In genomic region chr19:50003810-50004419, GRCh38 we compare ENCODE assay signal across 1 cellular context.
TF ChIP-seq lines count a peak whose summit lies in the region.

No MANE protein-coding gene starts in this region.

TF ChIP-seq in K562, 482 proteins besides CTCF, POLR2A, EP300 and RAD21 (continued from another document):
- TF ChIP-seq VEZF1 (CRISPR knock-in tag; IDR thresholded peaks at IDR 0.05) (peak; percentile 50; the same call in 1 of the 2 replicates), ZNF12 (CRISPR knock-in tag; IDR thresholded peaks at IDR 0.05) (no peak), ZNF395 (CRISPR knock-in tag; IDR thresholded peaks at IDR 0.05) (0 out of 2 replicates have a peak, but pooled peaks have one; percentile 26), NFIC (IDR thresholded peaks at IDR 0.05) (peak; percentile 75), ZNF431 (CRISPR knock-in tag; IDR thresholded peaks at IDR 0.05) (no peak), ZFP36 (IDR thresholded peaks at IDR 0.05; ENCODE audit: low read depth, low read length, partially characterized antibody) (peak; percentile 23), ATF7 (IDR thresholded peaks at IDR 0.05) (0 out of 2 replicates have a peak, but pooled peaks have one; percentile 26), HBP1 (CRISPR knock-in tag; IDR thresholded peaks at IDR 0.05) (0 out of 2 replicates have a peak, but pooled peaks have one; percentile 42), MEF2D (tag; conservative IDR thresholded peaks at IDR 0.05; ENCODE audit: low read depth) (peak; percentile 85), SMARCE1 (IDR thresholded peaks at IDR 0.05) (peak; percentile 87; the same call in 1 of the 2 replicates), JUN (IDR thresholded peaks at IDR 0.05; ENCODE audit: borderline replicate concordance, low read depth, low read length) (peak; percentile 84), JUN (CRISPR knock-in tag; IDR thresholded peaks at IDR 0.05; ENCODE audit: borderline replicate concordance) (no peak; the same call in 1 of the 2 replicates), MAFG (tag; conservative IDR thresholded peaks at IDR 0.05) (0 out of 2 replicates have a peak, but pooled peaks have one; percentile 17), THRB (CRISPR knock-in tag; conservative IDR thresholded peaks at IDR 0.05) (peak; percentile 83), KDM1A (IDR thresholded peaks at IDR 0.05) (peak; percentile 20 to 27; a peak in 1 of 4 replicates), BACH1 (tag; IDR thresholded peaks at IDR 0.05) (peak; percentile 57; the same call in 1 of the 2 replicates), NR2C2 (CRISPR knock-in tag; IDR thresholded peaks at IDR 0.05) (no peak), NR2C2 (tag; IDR thresholded peaks at IDR 0.05) (peak; percentile 48; the same call in 1 of the 2 replicates), MAZ (CRISPR knock-in tag; conservative IDR thresholded peaks at IDR 0.05 in 1 of 2, IDR thresholded peaks at IDR 0.05 in 1 of 2) (peak in 1 of 2 experiments; percentile 52; a peak in 1 of 4 replicates), ATF3 (IDR thresholded peaks at IDR 0.05) (peak; percentile 92), ATF3 (CRISPR knock-in tag; conservative IDR thresholded peaks at IDR 0.05) (no peak; the same call in 1 of the 2 replicates), SMARCA4 (IDR thresholded peaks at IDR 0.05) (peak; percentile 70; the same call in 1 of the 2 replicates), FOSL1 (tag; conservative IDR thresholded peaks at IDR 0.05) (peak; percentile 99), DPF2 (IDR thresholded peaks at IDR 0.05) (peak; percentile 64), ZNF766 (CRISPR knock-in tag; conservative IDR thresholded peaks at IDR 0.05) (peak; percentile 77; the same call in 1 of the 2 replicates), SMARCC2 (IDR thresholded peaks at IDR 0.05; ENCODE audit: low read depth) (peak; percentile 69; the same call in 1 of the 2 replicates), MLLT1 (IDR thresholded peaks at IDR 0.05) (peak in 1 of 2 experiments; percentile 42; a peak in 2 of 4 replicates), YBX1 (IDR thresholded peaks at IDR 0.05) (no peak), NRF1 (conservative IDR thresholded peaks at IDR 0.05 in 1 of 2, IDR thresholded peaks at IDR 0.05 in 1 of 2) (no peak), RHOXF2B (CRISPR knock-in tag; conservative IDR thresholded peaks at IDR 0.05) (no peak), MAFK (IDR thresholded peaks at IDR 0.05; ENCODE audit: low read length) (peak; percentile 44; the same call in 1 of the 2 replicates), MTA1 (IDR thresholded peaks at IDR 0.05; ENCODE audit: borderline replicate concordance) (peak; percentile 33; the same call in 1 of the 2 replicates), ARID1B (IDR thresholded peaks at IDR 0.05) (peak; percentile 68), PRDM10 (IDR thresholded peaks at IDR 0.05; ENCODE audit: partially characterized antibody) (peak; percentile 81), MNT (conservative IDR thresholded peaks at IDR 0.05) (peak in 1 of 2 experiments; percentile 41; a peak in 1 of 4 replicates), C11orf30 (IDR thresholded peaks at IDR 0.05; ENCODE audit: low read depth) (peak; percentile 19; the same call in 1 of the 2 replicates), HDAC8 (tag; IDR thresholded peaks at IDR 0.05) (no peak), ADNP (tag; IDR thresholded peaks at IDR 0.05) (0 out of 2 replicates have a peak, but pooled peaks have one; percentile 34), KDM2B (CRISPR knock-in tag; IDR thresholded peaks at IDR 0.05) (no peak), PTTG1 (tag; IDR thresholded peaks at IDR 0.05; ENCODE audit: low read depth) (no peak), CHCHD3 (CRISPR knock-in tag; IDR thresholded peaks at IDR 0.05) (no peak), MEF2A (IDR thresholded peaks at IDR 0.05; ENCODE audit: control insufficient read depth, low read depth, low read length) (peak; percentile 89), FOS (IDR thresholded peaks at IDR 0.05; ENCODE audit: extremely low read depth, insufficient read length) (peak; percentile 65), SRF (CRISPR knock-in tag; IDR thresholded peaks at IDR 0.05) (peak in 1 of 2 experiments; percentile 77; a peak in 2 of 4 replicates), MAFF (IDR thresholded peaks at IDR 0.05; ENCODE audit: low read length) (peak; percentile 28; the same call in 1 of the 2 replicates), RCOR1 (IDR thresholded peaks at IDR 0.05; ENCODE audit: borderline replicate concordance in 1 of 2, low read depth in 2 of 2, low read length in 2 of 2) (0 out of 4 replicates have a peak, but pooled peaks of 1 of the 2 experiments have one; percentile 16), HDAC1 (IDR thresholded peaks at IDR 0.05) (peak in 1 of 2 experiments; percentile 39; a peak in 1 of 4 replicates), ZNF121 (CRISPR knock-in tag; conservative IDR thresholded peaks at IDR 0.05) (peak; percentile 98), NFE2 (IDR thresholded peaks at IDR 0.05; ENCODE audit: low read depth) (peak; percentile 71), CBFA2T2 (conservative IDR thresholded peaks at IDR 0.05) (no peak), ZNF436 (CRISPR knock-in tag; IDR thresholded peaks at IDR 0.05) (no peak)
